11 cellular contexts compared by ENCODE assay signal in genomic region chr1:66214901-66215300, GRCh38.
DNase-seq lines count a peak whose midpoint lies in the region; ATAC-seq lines count a peak whose summit lies in the region.
"Had no signal": no experiment of that assay in that cellular context is flagged by ENCODE, and none has a peak within 500 bp of the region (broad histone marks: within the 10 kb centered on the region; RNA-seq: fewer than 3 reads in every experiment).

No MANE protein-coding gene starts in this region.

- peak overlapping the region; percentile 30 for H3K4me3 ChIP-seq in CD4-positive, CD25-positive, alpha-beta regulatory T cell (ENCODE audit: low read depth, low read length)

- H3K4me1 ChIP-seq in CD4-positive, CD25-positive, alpha-beta regulatory T cell (ENCODE audit: control insufficient read depth, insufficient read depth, low read length, poor library complexity, severe bottlenecking), result peaks cover 3% of the 10 kb centered on the region

- H3K27ac Mint-ChIP-seq in CD4-positive, CD25-positive, alpha-beta regulatory T cell, result peak overlapping the region; percentile 43 to 95 (median 47)
- H3K27ac Mint-ChIP-seq in activated CD8-positive, alpha-beta T cell treated with anti-CD3 and anti-CD28 coated beads, Interleukin-2, amount 10 ng/mL, durations not matched to agents 7 days and 5 days, result peak overlapping the region; percentile 3

- DNase-seq in CD4-positive, CD25-positive, alpha-beta regulatory T cell, result peak in 2 of 3 donors; percentile 60 to 61
- no peak for DNase-seq in activated CD8-positive, alpha-beta T cell treated with anti-CD3 and anti-CD28 coated beads, Interleukin-2, amount 10 ng/mL, durations not matched to agents 7 days and 5 days
- DNase-seq in amniotic stem cell (lab: John Stamatoyannopoulos, UW) (no peak), iPS-NIHi11 (ENCODE audit: low spot score) (no peak), hippocampal formation (lab: John Stamatoyannopoulos, UW) (no peak), RKO (ENCODE audit: low spot score) (no peak)
- DNase-seq: retina; stimulated activated CD4-positive, alpha-beta T cell treated with anti-CD3 and anti-CD28 coated beads, Interleukin-2, amount 100 ng/mL, for 48 hours had no signal

- peak overlapping the region in 2 of 4 donors; percentile 1 for H3K4me3 Mint-ChIP-seq in CD4-positive, CD25-positive, alpha-beta regulatory T cell
- H3K4me3 Mint-ChIP-seq in activated CD8-positive, alpha-beta T cell treated with anti-CD3 and anti-CD28 coated beads, Interleukin-2, amount 10 ng/mL, durations not matched to agents 7 days and 5 days, result no peak overlapping the region

- no peaks in the 10 kb centered on the region for H3K9me3 ChIP-seq in CD4-positive, CD25-positive, alpha-beta regulatory T cell (ENCODE audit: control insufficient read depth in 2 of 2, low read length in 2 of 2)

- H3K27me3 ChIP-seq in CD4-positive, CD25-positive, alpha-beta regulatory T cell (ENCODE audit: control insufficient read depth, insufficient read depth, low read length), result no peaks in the 10 kb centered on the region

- H3K27me3 Mint-ChIP-seq in CD4-positive, CD25-positive, alpha-beta regulatory T cell, result peaks cover 15% of the 10 kb centered on the region
- no peaks in the 10 kb centered on the region for H3K27me3 Mint-ChIP-seq in activated CD8-positive, alpha-beta T cell treated with anti-CD3 and anti-CD28 coated beads, Interleukin-2, amount 10 ng/mL, durations not matched to agents 7 days and 5 days (ENCODE audit: low read depth)

- H3K9me3 Mint-ChIP-seq in CD4-positive, CD25-positive, alpha-beta regulatory T cell, result peaks cover 0 to 2% (median 0%) of the 10 kb centered on the region in 7 donors
- H3K9me3 Mint-ChIP-seq in activated CD8-positive, alpha-beta T cell treated with anti-CD3 and anti-CD28 coated beads, Interleukin-2, amount 10 ng/mL, durations not matched to agents 7 days and 5 days (ENCODE audit: insufficient read depth), result no peaks in the 10 kb centered on the region

- POLR2A ChIA-PET in activated CD8-positive, alpha-beta T cell treated with anti-CD3 and anti-CD28 coated beads, Interleukin-2, amount 10 ng/mL, durations not matched to agents 7 days and 5 days (lab: Charles Lee), result no interaction called here

- CTCF ChIA-PET in activated CD8-positive, alpha-beta T cell treated with anti-CD3 and anti-CD28 coated beads, Interleukin-2, amount 10 ng/mL, durations not matched to agents 7 days and 5 days (lab: Charles Lee), result interaction anchor here (0.8 to 1.8 kb wide), 3 partner anchors 11 to 231 kb away, joined by 5 to 7 read pairs (median 6); no protein-coding TSS in a partner anchor

- no peaks in the 10 kb centered on the region for H3K36me3 Mint-ChIP-seq in CD4-positive, CD25-positive, alpha-beta regulatory T cell
- no peaks in the 10 kb centered on the region for H3K36me3 Mint-ChIP-seq in activated CD8-positive, alpha-beta T cell treated with anti-CD3 and anti-CD28 coated beads, Interleukin-2, amount 10 ng/mL, durations not matched to agents 7 days and 5 days (ENCODE audit: low read depth)

- peak; percentile 87 to 96 for ATAC-seq in CD4-positive, CD25-positive, alpha-beta regulatory T cell (ENCODE audit: low read depth in 2 of 2)
- peak; percentile 64 for ATAC-seq in GM18502 (IDR thresholded peaks at IDR 0.05; ENCODE audit: poor library complexity, unreplicated experiment)
- ATAC-seq in HG02938 (IDR thresholded peaks at IDR 0.05; ENCODE audit: unreplicated experiment), result peak; percentile 70
- ATAC-seq in activated CD8-positive, alpha-beta T cell treated with anti-CD3 and anti-CD28 coated beads, Interleukin-2, amount 10 ng/mL, durations not matched to agents 7 days and 5 days, result peak; percentile 53

- H3K36me3 ChIP-seq in CD4-positive, CD25-positive, alpha-beta regulatory T cell (ENCODE audit: control insufficient read depth, insufficient read depth, low read length), result no peaks in the 10 kb centered on the region

- H3K27ac ChIP-seq in CD4-positive, CD25-positive, alpha-beta regulatory T cell (ENCODE audit: insufficient read depth, low read length, poor library complexity, severe bottlenecking), result peak overlapping the region; percentile 68
- H3K27ac ChIP-seq: C4-2B had no signal

- H3K4me1 Mint-ChIP-seq in CD4-positive, CD25-positive, alpha-beta regulatory T cell, result peaks cover 7 to 14% (median 12%) of the 10 kb centered on the region in 4 donors
- peaks cover 6% of the 10 kb centered on the region for H3K4me1 Mint-ChIP-seq in activated CD8-positive, alpha-beta T cell treated with anti-CD3 and anti-CD28 coated beads, Interleukin-2, amount 10 ng/mL, durations not matched to agents 7 days and 5 days (ENCODE audit: low read depth)

Comparison
In these comparisons a context has a peak if more than half of its experiments do, and no peak if none do; other contexts are left out.
1. DNase-seq: peak in CD4-positive, CD25-positive, alpha-beta regulatory T cell (2 of 3); none in activated CD8-positive, alpha-beta T cell treated with anti-CD3 and anti-CD28 coated beads, Interleukin-2, amount 10 ng/mL, durations not matched to agents 7 days and 5 days (single experiment), amniotic stem cell (single experiment), iPS-NIHi11 (single experiment), hippocampal formation (0 of 2) and RKO (single experiment).
2. Peak in every context shown above with its lines, with median percentiles within 50 percentile points of each other: ATAC-seq.